ENCODE assay signal across 32 cellular contexts in the genomic region with DNA sequence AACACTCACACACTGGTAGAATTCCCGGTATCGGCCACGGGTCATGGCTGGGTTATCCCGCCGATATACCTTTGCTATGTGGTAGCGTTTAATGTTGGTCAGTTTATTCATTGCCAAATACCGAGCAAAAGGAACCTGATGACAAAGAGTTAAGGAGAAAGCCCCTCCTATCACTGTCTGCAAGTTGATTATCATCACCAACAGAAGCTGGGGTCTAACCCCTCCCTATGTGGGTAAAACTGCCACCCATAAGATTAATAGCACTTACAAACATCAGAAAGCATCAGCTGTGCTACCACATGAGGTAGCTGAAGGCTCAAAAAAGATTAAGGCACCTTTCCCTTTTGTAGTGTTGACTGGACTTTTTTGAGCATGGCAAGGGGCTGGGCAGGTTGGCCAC.
"Had no signal": no experiment of that assay in that cellular context is flagged by ENCODE, and none has a peak within 500 bp of the region (broad histone marks: within the 10 kb centered on the region; RNA-seq: fewer than 3 reads in every experiment).

No MANE protein-coding gene starts in this region.

- DNase-seq: activated CD4-positive, alpha-beta T cell treated with anti-CD3 and anti-CD28 coated beads for 1 hour; activated CD4-positive, alpha-beta T cell treated with anti-CD3 and anti-CD28 coated beads for 48 hours; activated CD4-positive, alpha-beta T cell treated with anti-CD3 and anti-CD28 coated beads, Interleukin-2, amount 50 U/mL, for 1 hour; activated CD4-positive, alpha-beta T cell treated with anti-CD3 and anti-CD28 coated beads, Interleukin-2, amount 50 U/mL, for 48 hours; activated CD8-positive, alpha-beta memory T cell treated with anti-CD3 and anti-CD28 coated beads for 24 hours; activated CD8-positive, alpha-beta T cell treated with anti-CD3 and anti-CD28 coated beads for 36 hours; activated gamma-delta T cell; activated naive CD4-positive, alpha-beta T cell; activated naive CD4-positive, alpha-beta T cell treated with anti-CD3 and anti-CD28 coated beads, Interleukin-2, amount 10 ng/mL, durations not matched to agents 7 days and 5 days; activated naive CD8-positive, alpha-beta T cell treated with anti-CD3 and anti-CD28 coated beads, Interleukin-2, amount 10 ng/mL, durations not matched to agents 7 days and 5 days; activated T-cell treated with anti-CD3 and anti-CD28 coated beads, Interleukin-2, amount 50 U/mL, for 48 hours; central memory CD4-positive, alpha-beta T cell; cerebellar nuclear complex; colonic mucosa; effector CD8-positive, alpha-beta T cell; foreskin fibroblast; head of caudate nucleus; hippocampal formation; T-helper 2 cell had no signal

- H3K27ac Mint-ChIP-seq: activated naive CD4-positive, alpha-beta T cell treated with anti-CD3 and anti-CD28 coated beads, Interleukin-2, amount 10 ng/mL, durations not matched to agents 7 days and 5 days; activated naive CD4-positive, alpha-beta T cell treated with anti-CD3 and anti-CD28 coated beads, Interleukin-2, amount 50 U/mL, for 72 hours; brain; WTC11 had no signal

- H3K4me1 Mint-ChIP-seq: activated naive CD4-positive, alpha-beta T cell treated with anti-CD3 and anti-CD28 coated beads, Interleukin-2, amount 10 ng/mL, durations not matched to agents 7 days and 5 days; brain; WTC11 had no signal

- H3K9me3 ChIP-seq: ascending aorta, breast epithelium, colonic mucosa had no signal

- H3K27me3 Mint-ChIP-seq: activated CD8-positive, alpha-beta T cell treated with anti-CD3 and anti-CD28 coated beads for 36 hours; activated naive CD4-positive, alpha-beta T cell treated with anti-CD3 and anti-CD28 coated beads, Interleukin-2, amount 10 ng/mL, durations not matched to agents 7 days and 5 days; activated naive CD8-positive, alpha-beta T cell treated with anti-CD3 and anti-CD28 coated beads, Interleukin-2, amount 10 ng/mL, durations not matched to agents 7 days and 5 days; brain had no signal

- ATAC-seq: activated CD8-positive, alpha-beta T cell treated with anti-CD3 and anti-CD28 coated beads for 36 hours; activated naive CD4-positive, alpha-beta T cell treated with anti-CD3 and anti-CD28 coated beads, Interleukin-2, amount 50 U/mL, for 72 hours; esophagus mucosa; WTC11 had no signal

- H3K27ac ChIP-seq: ascending aorta, breast epithelium, cardiac muscle cell, colonic mucosa, epithelial cell of prostate, VCaP had no signal

- H3K27me3 ChIP-seq: ascending aorta, breast epithelium, cardiac muscle cell, colonic mucosa had no signal

- H3K36me3 Mint-ChIP-seq: activated naive CD4-positive, alpha-beta T cell treated with anti-CD3 and anti-CD28 coated beads, Interleukin-2, amount 50 U/mL, for 72 hours had no signal

- H3K4me1 ChIP-seq: ascending aorta, breast epithelium, colonic mucosa had no signal

- H3K4me3 ChIP-seq: ascending aorta, breast epithelium, cardiac muscle cell, colonic mucosa had no signal

- FAIRE-seq: endometrium, endothelial cell of umbilical vein, frontal cortex, TTC549 had no signal

- H3K9me3 Mint-ChIP-seq: activated CD8-positive, alpha-beta T cell treated with anti-CD3 and anti-CD28 coated beads for 36 hours; activated naive CD4-positive, alpha-beta T cell treated with anti-CD3 and anti-CD28 coated beads, Interleukin-2, amount 10 ng/mL, durations not matched to agents 7 days and 5 days; activated naive CD4-positive, alpha-beta T cell treated with anti-CD3 and anti-CD28 coated beads, Interleukin-2, amount 50 U/mL, for 72 hours; activated naive CD8-positive, alpha-beta T cell treated with anti-CD3 and anti-CD28 coated beads, Interleukin-2, amount 10 ng/mL, durations not matched to agents 7 days and 5 days; brain; WTC11 had no signal

- H3K4me3 Mint-ChIP-seq: activated CD8-positive, alpha-beta T cell treated with anti-CD3 and anti-CD28 coated beads for 36 hours; activated naive CD4-positive, alpha-beta T cell treated with anti-CD3 and anti-CD28 coated beads, Interleukin-2, amount 10 ng/mL, durations not matched to agents 7 days and 5 days; activated naive CD8-positive, alpha-beta T cell treated with anti-CD3 and anti-CD28 coated beads, Interleukin-2, amount 10 ng/mL, durations not matched to agents 7 days and 5 days; brain; WTC11 had no signal
